22 cellular contexts compared by ENCODE assay signal in genomic region chr4:143241892-143242291, GRCh38. TPM values are rescaled to one million over a fixed set of nuclear protein-coding genes. Genes with fewer than 3 reads are reported as not detected.
A peak's percentile ranks its signal among the peaks of the same experiment; 100 is the strongest.
DNase-seq lines count a peak whose midpoint lies in the region; ATAC-seq, FAIRE-seq and TF ChIP-seq lines count a peak whose summit lies in the region.
"Had no signal": no experiment of that assay in that cellular context is flagged by ENCODE, and none has a peak within 500 bp of the region (broad histone marks: within the 10 kb centered on the region; RNA-seq: fewer than 3 reads in every experiment).

No MANE protein-coding gene starts in this region.

- peak overlapping the region; percentile 71 for H3K27ac Mint-ChIP-seq in HFFc6
- no peak overlapping the region for H3K27ac Mint-ChIP-seq in activated CD8-positive, alpha-beta T cell treated with anti-CD3 and anti-CD28 coated beads for 36 hours
- H3K27ac Mint-ChIP-seq: activated CD4-positive, alpha-beta T cell treated with anti-CD3 and anti-CD28 coated beads, Interleukin-2, amount 10 ng/mL, durations not matched to agents 24 days and 14 days; GM23338; natural killer cell had no signal

- H3K9me3 Mint-ChIP-seq in HFFc6 = no peaks in the 10 kb centered on the region
- H3K9me3 Mint-ChIP-seq in activated CD8-positive, alpha-beta T cell treated with anti-CD3 and anti-CD28 coated beads for 36 hours = peaks cover 2% of the 10 kb centered on the region
- H3K9me3 Mint-ChIP-seq: natural killer cell had no signal

- no peaks in the 10 kb centered on the region for H3K36me3 ChIP-seq in HepG2 (replicated peaks in 1 of 2; ENCODE audit: control insufficient read depth in 1 of 2, insufficient read depth in 2 of 2, low read length in 2 of 2)
- H3K36me3 ChIP-seq: colonic mucosa had no signal

- TF ChIP-seq CTCF in HFFc6 (IDR thresholded peaks at IDR 0.05) (no peak), HepG2 (CRISPR knock-in tag; IDR thresholded peaks at IDR 0.05) (no peak)
- TF ChIP-seq CTCF in activated CD8-positive, alpha-beta T cell treated with anti-CD3 and anti-CD28 coated beads for 36 hours (IDR thresholded peaks at IDR 0.05) = no peak

- H3K9me3 ChIP-seq in HepG2 (ENCODE audit: low read length) = peaks cover 3% of the 10 kb centered on the region; the same call in 1 of the 2 replicates
- H3K9me3 ChIP-seq: colonic mucosa had no signal

- H3K27ac ChIP-seq in HepG2 (ENCODE audit: extremely low read length, insufficient read depth, low read length) = no peak overlapping the region
- H3K27ac ChIP-seq: colonic mucosa, HL-60 had no signal

- no peaks in the 10 kb centered on the region for H3K36me3 Mint-ChIP-seq in HFFc6 (ENCODE audit: low read depth)
- H3K36me3 Mint-ChIP-seq in activated CD8-positive, alpha-beta T cell treated with anti-CD3 and anti-CD28 coated beads for 36 hours (ENCODE audit: low read depth) = no peaks in the 10 kb centered on the region
- H3K36me3 Mint-ChIP-seq: natural killer cell had no signal

- DNase-seq in HFFc6 (no peak), OCI-M1 (lab: John Stamatoyannopoulos, UW) (peak; percentile 37), erythroblast (lab: John Stamatoyannopoulos, UW) (peak; percentile 36 to 50), HepG2 (ENCODE audit: low spot score) (peak; percentile 24), cardiac septum (ENCODE audit: low spot score) (no peak), SKM-1 (lab: John Stamatoyannopoulos, UW; ENCODE audit: unreplicated experiment) (no peak)
- no peak for DNase-seq in activated CD8-positive, alpha-beta T cell treated with anti-CD3 and anti-CD28 coated beads for 36 hours
- DNase-seq: activated CD4-positive, alpha-beta T cell treated with anti-CD3 and anti-CD28 coated beads, Interleukin-2, amount 10 ng/mL, durations not matched to agents 24 days and 14 days; activated gamma-delta T cell treated with Interleukin-2 at 50 U/mL for 16 hours; anterior cingulate cortex; colonic mucosa; head of caudate nucleus; KG1; natural killer cell; NCI-H1105 treated with DMSO at 0.1 percent for 48 hours; NCI-H2171 treated with DMSO at 0.1 percent for 48 hours; stimulated activated CD8-positive, alpha-beta memory T cell treated with anti-CD3 and anti-CD28 coated beads, Interleukin-4, amount 100 ng/mL, for 48 hours; substantia nigra had no signal

- no peak overlapping the region for H3K4me3 Mint-ChIP-seq in HFFc6
- H3K4me3 Mint-ChIP-seq in activated CD8-positive, alpha-beta T cell treated with anti-CD3 and anti-CD28 coated beads for 36 hours = no peak overlapping the region
- H3K4me3 Mint-ChIP-seq: activated CD4-positive, alpha-beta T cell treated with anti-CD3 and anti-CD28 coated beads, Interleukin-2, amount 10 ng/mL, durations not matched to agents 24 days and 14 days; GM23338; natural killer cell had no signal

- no peak overlapping the region for H3K4me3 ChIP-seq in HepG2 (replicated peaks in 1 of 3; ENCODE audit: insufficient read depth in 1 of 3, low read depth in 2 of 3, low read length in 3 of 3)
- H3K4me3 ChIP-seq: colonic mucosa, GM23338 had no signal

- peaks cover 19% of the 10 kb centered on the region for H3K4me1 Mint-ChIP-seq in HFFc6 (ENCODE audit: low read depth)
- no peaks in the 10 kb centered on the region for H3K4me1 Mint-ChIP-seq in activated CD8-positive, alpha-beta T cell treated with anti-CD3 and anti-CD28 coated beads for 36 hours (ENCODE audit: low read depth)
- H3K4me1 Mint-ChIP-seq: activated CD4-positive, alpha-beta T cell treated with anti-CD3 and anti-CD28 coated beads, Interleukin-2, amount 10 ng/mL, durations not matched to agents 24 days and 14 days; natural killer cell had no signal

- H3K4me2 ChIP-seq in HepG2 (ENCODE audit: low read depth, low read length) = peak overlapping the region; percentile 26; the same call in 1 of the 2 replicates
- H3K4me2 ChIP-seq: GM23338 had no signal

- POLR2A ChIA-PET in HepG2 (lab: Yijun Ruan, JAX) = interaction anchor here (1.8 to 2.7 kb wide), 2 partner anchors 17 to 95 kb away, joined by 4 to 11 read pairs; no protein-coding TSS in a partner anchor
- POLR2A ChIA-PET in activated CD8-positive, alpha-beta T cell treated with anti-CD3 and anti-CD28 coated beads for 36 hours (lab: Charles Lee) = interaction anchor here (0.6 to 0.7 kb wide), 2 partner anchors 161 to 1110 kb away, joined by 3 read pairs; no protein-coding TSS in a partner anchor

- H3K79me2 ChIP-seq in HepG2 (ENCODE audit: insufficient read depth, low read length) = no peaks in the 10 kb centered on the region

- in situ Hi-C loops in HepG2 (cut with HindIII; ENCODE audit: extremely low pct_ligation_motif_present, low pct_unique_long_range_greater_than_20kb) = no loop called here

- peaks cover 21% of the 10 kb centered on the region for H3K4me1 ChIP-seq in HepG2 (ENCODE audit: insufficient read depth, low read length)
- H3K4me1 ChIP-seq: colonic mucosa had no signal

- ATAC-seq in HepG2 = no peak
- no peak for ATAC-seq in activated CD8-positive, alpha-beta T cell treated with anti-CD3 and anti-CD28 coated beads for 36 hours
- ATAC-seq: GM23338, natural killer cell had no signal

- H3K9ac ChIP-seq in HepG2 (ENCODE audit: insufficient read depth, low read depth, low read length) = no peak overlapping the region

- no peaks in the 10 kb centered on the region for H4K20me1 ChIP-seq in HepG2 (ENCODE audit: insufficient read depth, low read length)

- WGBS in HepG2 (ENCODE audit: low lambda C conversion rate) = no CpG with 5 or more reads among the region's 1 CpG

- H2AFZ ChIP-seq in HepG2 (ENCODE audit: low read length) = no peak overlapping the region
- H2AFZ ChIP-seq: GM23338 had no signal

- peaks cover 2% of the 10 kb centered on the region; the same call in 1 of the 2 replicates for H3K27me3 Mint-ChIP-seq in HFFc6 (ENCODE audit: insufficient read depth)
- H3K27me3 Mint-ChIP-seq in activated CD8-positive, alpha-beta T cell treated with anti-CD3 and anti-CD28 coated beads for 36 hours = no peaks in the 10 kb centered on the region
- H3K27me3 Mint-ChIP-seq: activated CD4-positive, alpha-beta T cell treated with anti-CD3 and anti-CD28 coated beads, Interleukin-2, amount 10 ng/mL, durations not matched to agents 24 days and 14 days had no signal

- intact Hi-C loops in HepG2 (cut with micrococcal nuclease; ENCODE audit: unreplicated experiment) (loop anchor here (2.0 kb wide), 1 partner anchor 17 kb away; no protein-coding TSS in a partner anchor), cardiac septum (cut with DNase I) (no loop called here)
- intact Hi-C loops in activated CD8-positive, alpha-beta T cell treated with anti-CD3 and anti-CD28 coated beads for 36 hours (cut with micrococcal nuclease) = no loop called here

- CTCF ChIA-PET in HepG2 (lab: Yijun Ruan, JAX; ENCODE audit: low intra/inter-chr PET ratio, low total read pairs) = no interaction called here
- CTCF ChIA-PET in activated CD8-positive, alpha-beta T cell treated with anti-CD3 and anti-CD28 coated beads for 36 hours (lab: Charles Lee) = no interaction called here

- no peak for FAIRE-seq in HepG2 (lab: Jason Lieb, UNC)
- FAIRE-seq: endometrium, TTC549 had no signal

- TF ChIP-seq POLR2A in erythroblast (IDR thresholded peaks at IDR 0.05; ENCODE audit: low read length) (no peak), HepG2 (IDR thresholded peaks at IDR 0.05; ENCODE audit: insufficient read depth in 1 of 2, low read depth in 2 of 2, low read length in 2 of 2) (no peak)

- TF ChIP-seq EP300 in HepG2 (IDR thresholded peaks at IDR 0.05; ENCODE audit: low read depth in 2 of 2, low read length in 2 of 2) = no peak
- 0 out of 2 replicates have a peak, but pooled peaks have one; percentile 26 for TF ChIP-seq EP300 in HepG2 (CRISPR knock-in tag; IDR thresholded peaks at IDR 0.05; ENCODE audit: borderline replicate concordance)

- TF ChIP-seq RAD21 in HepG2 (CRISPR knock-in tag; IDR thresholded peaks at IDR 0.05) = no peak

- no TSS peak for BruUV-seq in HepG2 (replicated peaks; lab: Mats Ljungman, UMichigan)

- no peaks in the 10 kb centered on the region for H3K27me3 ChIP-seq in HepG2 (ENCODE audit: control insufficient read depth in 1 of 2, insufficient read depth in 2 of 2, low read length in 2 of 2)
- H3K27me3 ChIP-seq: colonic mucosa had no signal

TF ChIP-seq in HepG2, 621 proteins besides CTCF, POLR2A, EP300 and RAD21 (continues in another document):
- TF ChIP-seq MAFF (IDR thresholded peaks at IDR 0.05; ENCODE audit: low read depth, low read length) = peak; percentile 41; the same call in 1 of the 2 replicates
- peak; percentile 90; the same call in 1 of the 2 replicates for TF ChIP-seq NFE2 (CRISPR knock-in tag; IDR thresholded peaks at IDR 0.05)
- peak; percentile 30; the same call in 1 of the 2 replicates for TF ChIP-seq MAFG (CRISPR knock-in tag; IDR thresholded peaks at IDR 0.05)

RNA-seq across cellular contexts. Expression of gene USP38, which starts 57.2 kb away (rescaled TPM):
- total RNA-seq in HFFc6 (2021; fragmentation: NEBNext Ultra II Directional; extraction: Animal tissue kit (Norgen Biotek cat#: 25700)) = 10 to 100 TPM; 13.8 to 20.4 (median 18.3) TPM
- 11.8 and 15.5 TPM in 2 replicates for total RNA-seq in HepG2 (2016; rRNA removed; fragmentation: Illumina TruSeq; extraction: Trizol)
- 1.1 and 1.3 TPM in 2 replicates for total RNA-seq in HepG2 (2016; cell fraction: cytosol; rRNA removed; fragmentation: Illumina TruSeq; extraction: Trizol; ENCODE audit: low read depth)
- 11.6 and 14.2 TPM in 2 replicates for total RNA-seq in HepG2 (2016; cell fraction: insoluble cytoplasmic fraction; rRNA removed; fragmentation: Illumina TruSeq; extraction: Trizol)
- 7.4 and 7.8 TPM in 2 replicates for total RNA-seq in HepG2 (2016; cell fraction: membrane; rRNA removed; fragmentation: Illumina TruSeq; extraction: Trizol)
- total RNA-seq in HepG2 (2016; cell fraction: nucleus; rRNA removed; fragmentation: Illumina TruSeq; extraction: Trizol) = 14.3 and 15.3 TPM in 2 replicates
- polyA plus RNA-seq in HepG2 (2011; rRNA removed) = 4.5 and 4.8 TPM in 2 replicates
- polyA plus RNA-seq in HepG2 (2011; cell fraction: cytosol; rRNA removed) = 2.9 and 4.1 TPM in 2 replicates
- polyA plus RNA-seq in HepG2 (2011; cell fraction: nucleus; rRNA removed) = 4.3 and 4.4 TPM in 2 replicates
- polyA plus RNA-seq in HepG2 (2012) = 5.4 and 5.8 TPM in 2 replicates
- polyA plus RNA-seq in HepG2 (2016; cell fraction: cytosol; fragmentation: Illumina TruSeq; extraction: Trizol; ENCODE audit: low read depth) = 0.45 and 0.48 TPM in 2 replicates
- 8.4 and 9.0 TPM in 2 replicates for polyA plus RNA-seq in HepG2 (2016; cell fraction: insoluble cytoplasmic fraction; fragmentation: Illumina TruSeq; extraction: Trizol; ENCODE audit: low read depth)
- polyA plus RNA-seq in HepG2 (2016; cell fraction: membrane; fragmentation: Illumina TruSeq; extraction: Trizol; ENCODE audit: low read depth) = 2.1 and 2.5 TPM in 2 replicates
- 6.0 and 6.8 TPM in 2 replicates for polyA plus RNA-seq in HepG2 (2016; cell fraction: nucleus; fragmentation: Illumina TruSeq; extraction: Trizol; ENCODE audit: insufficient read depth, low read depth)
- polyA minus RNA-seq in HepG2 (2011; rRNA and poly(A)+ RNA removed; ENCODE audit: low replicate concordance) = 25.6 and 31.9 TPM in 2 replicates
- 9.3 and 11.3 TPM in 2 replicates for polyA minus RNA-seq in HepG2 (2011; cell fraction: cytosol; rRNA and poly(A)+ RNA removed)
- polyA minus RNA-seq in HepG2 (2011; cell fraction: nucleus; rRNA and poly(A)+ RNA removed) = 36.6 and 38.2 TPM in 2 replicates
- total RNA-seq in activated CD8-positive, alpha-beta T cell treated with anti-CD3 and anti-CD28 coated beads for 36 hours = 10 to 100 TPM; 16.8 to 18.5 TPM
- 18.7 TPM for total RNA-seq in cardiac septum

Comparison
In these comparisons a context has a peak if more than half of its experiments do, and no peak if none do; other contexts are left out.
1. DNase-seq: peak in OCI-M1 (single experiment), erythroblast (2 of 2) and HepG2 (single experiment); none in HFFc6 (single experiment), activated CD8-positive, alpha-beta T cell treated with anti-CD3 and anti-CD28 coated beads for 36 hours (single experiment), cardiac septum (single experiment) and SKM-1 (single experiment).